In genomic region chr12:81084848-81085350, GRCh38 we compare ENCODE assay signal across 2 cellular contexts.
TF ChIP-seq lines count a peak whose summit lies in the region.

No MANE protein-coding gene starts in this region.

TF ChIP-seq in H1, 55 proteins besides CTCF, POLR2A, EP300 and RAD21:
- TF ChIP-seq EGR1 (IDR thresholded peaks at IDR 0.05; ENCODE audit: borderline replicate concordance, low read depth, low read length), result no peak
- no peak for TF ChIP-seq POU5F1 (IDR thresholded peaks at IDR 0.05; ENCODE audit: low read depth, low read length)
- no peak for TF ChIP-seq HDAC6 (IDR thresholded peaks at IDR 0.05; ENCODE audit: low read depth, low read length)
- no peak for TF ChIP-seq MAFK (IDR thresholded peaks at IDR 0.05; ENCODE audit: low read depth, low read length)
- TF ChIP-seq SP1 (IDR thresholded peaks at IDR 0.05; ENCODE audit: low read depth, low read length), result no peak
- no peak for TF ChIP-seq TEAD4 (IDR thresholded peaks at IDR 0.05; ENCODE audit: low read depth, low read length)
- no peak for TF ChIP-seq RFX5 (IDR thresholded peaks at IDR 0.05; ENCODE audit: borderline replicate concordance, low read depth, low read length)
- no peak for TF ChIP-seq KDM5A (IDR thresholded peaks at IDR 0.05; ENCODE audit: low read length)
- no peak for TF ChIP-seq NANOG (IDR thresholded peaks at IDR 0.05; ENCODE audit: insufficient read depth, low read depth, low read length, poor library complexity, severe bottlenecking)

TF ChIP-seq in liver, 16 proteins besides CTCF, POLR2A, EP300 and RAD21:
- TF ChIP-seq SP1 (IDR thresholded peaks at IDR 0.05) (no peak), RXRA (IDR thresholded peaks at IDR 0.05) (no peak), HNF4G (IDR thresholded peaks at IDR 0.05) (no peak), REST (IDR thresholded peaks at IDR 0.05) (no peak), FOXA2 (IDR thresholded peaks at IDR 0.05) (no peak), FOXA1 (IDR thresholded peaks at IDR 0.05) (no peak), ZBTB33 (IDR thresholded peaks at IDR 0.05) (no peak), YY1 (IDR thresholded peaks at IDR 0.05) (no peak), JUND (IDR thresholded peaks at IDR 0.05) (no peak), TAF1 (conservative IDR thresholded peaks at IDR 0.05) (no peak), MAX (IDR thresholded peaks at IDR 0.05) (no peak), HNF4A (conservative IDR thresholded peaks at IDR 0.05) (no peak), NR2F2 (IDR thresholded peaks at IDR 0.05) (no peak), GABPA (IDR thresholded peaks at IDR 0.05 in 1 of 2, conservative IDR thresholded peaks at IDR 0.05 in 1 of 2) (no peak), EGR1 (IDR thresholded peaks at IDR 0.05; ENCODE audit: low read depth in 2 of 2) (no peak)
- TF ChIP-seq, protein P1, sequence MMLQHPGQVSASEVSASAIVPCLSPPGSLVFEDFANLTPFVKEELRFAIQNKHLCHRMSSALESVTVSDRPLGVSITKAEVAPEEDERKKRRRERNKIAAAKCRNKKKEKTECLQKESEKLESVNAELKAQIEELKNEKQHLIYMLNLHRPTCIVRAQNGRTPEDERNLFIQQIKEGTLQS (IDR thresholded peaks at IDR 0.05), result no peak
